ENCODE assay signal across 1 cellular context in the genomic region with DNA sequence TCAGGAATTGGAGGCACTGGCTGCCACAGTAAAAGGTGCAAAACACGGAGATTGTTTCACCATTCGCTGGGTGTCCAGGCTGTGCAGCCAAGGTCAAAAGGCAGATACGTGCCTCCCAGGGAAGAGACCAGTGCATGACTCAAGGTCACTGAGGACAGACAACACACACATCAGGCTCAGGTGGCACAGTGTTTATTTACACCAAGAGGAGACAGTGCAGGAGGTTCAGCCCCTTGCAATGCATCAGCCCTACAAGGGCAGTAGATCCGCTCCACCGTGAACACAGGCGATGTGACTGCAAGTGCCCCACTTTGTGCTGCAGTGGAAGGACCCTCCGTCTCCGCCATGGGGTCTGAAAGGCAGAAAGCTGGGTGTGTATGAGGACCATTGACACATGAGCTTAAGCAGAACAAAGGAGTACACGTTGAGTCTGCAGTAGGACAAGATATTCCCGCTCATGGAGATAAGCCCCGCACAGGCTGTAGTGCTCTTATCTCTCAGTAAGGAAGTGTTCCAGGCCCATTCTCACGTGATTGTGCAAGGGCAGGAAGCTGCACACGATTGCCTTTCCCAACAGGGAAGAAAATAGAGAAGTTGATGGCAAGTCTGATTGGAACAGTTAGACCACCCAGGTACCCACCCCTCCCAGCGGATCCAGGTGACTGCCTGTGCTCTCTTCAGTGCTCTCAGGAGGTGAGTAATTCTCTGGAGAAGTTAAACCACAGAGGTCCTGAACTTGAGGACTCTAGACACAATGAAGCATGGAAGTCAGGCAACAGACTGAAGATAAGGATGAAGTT.
A peak's percentile ranks its signal among the peaks of the same experiment; 100 is the strongest.
TF ChIP-seq lines count a peak whose summit lies in the region.

No MANE protein-coding gene starts in this region.

TF ChIP-seq in K562, 482 proteins besides CTCF, POLR2A, EP300 and RAD21 (continued from another document):
- TF ChIP-seq, protein P1, sequence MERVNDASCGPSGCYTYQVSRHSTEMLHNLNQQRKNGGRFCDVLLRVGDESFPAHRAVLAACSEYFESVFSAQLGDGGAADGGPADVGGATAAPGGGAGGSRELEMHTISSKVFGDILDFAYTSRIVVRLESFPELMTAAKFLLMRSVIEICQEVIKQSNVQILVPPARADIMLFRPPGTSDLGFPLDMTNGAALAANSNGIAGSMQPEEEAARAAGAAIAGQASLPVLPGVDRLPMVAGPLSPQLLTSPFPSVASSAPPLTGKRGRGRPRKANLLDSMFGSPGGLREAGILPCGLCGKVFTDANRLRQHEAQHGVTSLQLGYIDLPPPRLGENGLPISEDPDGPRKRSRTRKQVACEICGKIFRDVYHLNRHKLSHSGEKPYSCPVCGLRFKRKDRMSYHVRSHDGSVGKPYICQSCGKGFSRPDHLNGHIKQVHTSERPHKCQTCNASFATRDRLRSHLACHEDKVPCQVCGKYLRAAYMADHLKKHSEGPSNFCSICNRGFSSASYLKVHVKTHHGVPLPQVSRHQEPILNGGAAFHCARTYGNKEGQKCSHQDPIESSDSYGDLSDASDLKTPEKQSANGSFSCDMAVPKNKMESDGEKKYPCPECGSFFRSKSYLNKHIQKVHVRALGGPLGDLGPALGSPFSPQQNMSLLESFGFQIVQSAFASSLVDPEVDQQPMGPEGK (CRISPR knock-in tag; IDR thresholded peaks at IDR 0.05; ENCODE audit: borderline replicate concordance) = no peak
- 0 out of 2 replicates have a peak, but pooled peaks have one; percentile 14 for TF ChIP-seq DEAF1 (CRISPR knock-in tag; IDR thresholded peaks at IDR 0.05)
- 0 out of 4 replicates have a peak, but pooled peaks of 1 of the 2 experiments have one; percentile 38 for TF ChIP-seq NONO (IDR thresholded peaks at IDR 0.05; ENCODE audit: low read depth in 2 of 2, low read length in 1 of 2)
- TF ChIP-seq, protein P2, sequence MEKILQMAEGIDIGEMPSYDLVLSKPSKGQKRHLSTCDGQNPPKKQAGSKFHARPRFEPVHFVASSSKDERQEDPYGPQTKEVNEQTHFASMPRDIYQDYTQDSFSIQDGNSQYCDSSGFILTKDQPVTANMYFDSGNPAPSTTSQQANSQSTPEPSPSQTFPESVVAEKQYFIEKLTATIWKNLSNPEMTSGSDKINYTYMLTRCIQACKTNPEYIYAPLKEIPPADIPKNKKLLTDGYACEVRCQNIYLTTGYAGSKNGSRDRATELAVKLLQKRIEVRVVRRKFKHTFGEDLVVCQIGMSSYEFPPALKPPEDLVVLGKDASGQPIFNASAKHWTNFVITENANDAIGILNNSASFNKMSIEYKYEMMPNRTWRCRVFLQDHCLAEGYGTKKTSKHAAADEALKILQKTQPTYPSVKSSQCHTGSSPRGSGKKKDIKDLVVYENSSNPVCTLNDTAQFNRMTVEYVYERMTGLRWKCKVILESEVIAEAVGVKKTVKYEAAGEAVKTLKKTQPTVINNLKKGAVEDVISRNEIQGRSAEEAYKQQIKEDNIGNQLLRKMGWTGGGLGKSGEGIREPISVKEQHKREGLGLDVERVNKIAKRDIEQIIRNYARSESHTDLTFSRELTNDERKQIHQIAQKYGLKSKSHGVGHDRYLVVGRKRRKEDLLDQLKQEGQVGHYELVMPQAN (IDR thresholded peaks at IDR 0.05; ENCODE audit: borderline replicate concordance) = no peak
- peak; percentile 85 for TF ChIP-seq DPF2 (IDR thresholded peaks at IDR 0.05)
- TF ChIP-seq, protein P3, sequence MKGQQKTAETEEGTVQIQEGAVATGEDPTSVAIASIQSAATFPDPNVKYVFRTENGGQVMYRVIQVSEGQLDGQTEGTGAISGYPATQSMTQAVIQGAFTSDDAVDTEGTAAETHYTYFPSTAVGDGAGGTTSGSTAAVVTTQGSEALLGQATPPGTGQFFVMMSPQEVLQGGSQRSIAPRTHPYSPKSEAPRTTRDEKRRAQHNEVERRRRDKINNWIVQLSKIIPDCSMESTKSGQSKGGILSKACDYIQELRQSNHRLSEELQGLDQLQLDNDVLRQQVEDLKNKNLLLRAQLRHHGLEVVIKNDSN (CRISPR knock-in tag; IDR thresholded peaks at IDR 0.05) = peak; percentile 73
- TF ChIP-seq GATAD2B (IDR thresholded peaks at IDR 0.05; ENCODE audit: borderline replicate concordance) = 0 out of 2 replicates have a peak, but pooled peaks have one; percentile 46
- peak; percentile 73 for TF ChIP-seq CBFA2T2 (conservative IDR thresholded peaks at IDR 0.05)
- TF ChIP-seq ZNF699 (CRISPR knock-in tag; IDR thresholded peaks at IDR 0.05; ENCODE audit: insufficient replicate concordance) = no peak
- TF ChIP-seq, protein P4, sequence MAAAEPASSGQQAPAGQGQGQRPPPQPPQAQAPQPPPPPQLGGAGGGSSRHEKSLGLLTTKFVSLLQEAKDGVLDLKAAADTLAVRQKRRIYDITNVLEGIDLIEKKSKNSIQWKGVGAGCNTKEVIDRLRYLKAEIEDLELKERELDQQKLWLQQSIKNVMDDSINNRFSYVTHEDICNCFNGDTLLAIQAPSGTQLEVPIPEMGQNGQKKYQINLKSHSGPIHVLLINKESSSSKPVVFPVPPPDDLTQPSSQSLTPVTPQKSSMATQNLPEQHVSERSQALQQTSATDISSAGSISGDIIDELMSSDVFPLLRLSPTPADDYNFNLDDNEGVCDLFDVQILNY (CRISPR knock-in tag; IDR thresholded peaks at IDR 0.05) = 0 out of 2 replicates have a peak, but pooled peaks have one; percentile 63
- TF ChIP-seq MAZ (CRISPR knock-in tag; conservative IDR thresholded peaks at IDR 0.05 in 1 of 2, IDR thresholded peaks at IDR 0.05 in 1 of 2) = peak; percentile 57 to 62; a peak in 2 of 4 replicates
- TF ChIP-seq CEBPB (tag; IDR thresholded peaks at IDR 0.05) = peak; percentile 95
- no peak for TF ChIP-seq U2AF1 (optimal IDR thresholded peaks at IDR 0.05; ENCODE audit: low read depth, low read length)
- 0 out of 2 replicates have a peak, but pooled peaks have one; percentile 12 for TF ChIP-seq CBFB (CRISPR knock-in tag; IDR thresholded peaks at IDR 0.05)
- no peak for TF ChIP-seq ATF1 (CRISPR knock-in tag; IDR thresholded peaks at IDR 0.05)
- TF ChIP-seq ATF1 (tag; IDR thresholded peaks at IDR 0.05) = peak; percentile 41; the same call in 1 of the 2 replicates
- TF ChIP-seq E2F6 (IDR thresholded peaks at IDR 0.05; ENCODE audit: borderline replicate concordance in 1 of 2, extremely low read depth in 1 of 2, insufficient read depth in 1 of 2, insufficient read length in 1 of 2, low read depth in 1 of 2, low read length in 1 of 2, poor library complexity in 1 of 2, severe bottlenecking in 1 of 2) = peak; percentile 71 to 93
- TF ChIP-seq, protein P5, sequence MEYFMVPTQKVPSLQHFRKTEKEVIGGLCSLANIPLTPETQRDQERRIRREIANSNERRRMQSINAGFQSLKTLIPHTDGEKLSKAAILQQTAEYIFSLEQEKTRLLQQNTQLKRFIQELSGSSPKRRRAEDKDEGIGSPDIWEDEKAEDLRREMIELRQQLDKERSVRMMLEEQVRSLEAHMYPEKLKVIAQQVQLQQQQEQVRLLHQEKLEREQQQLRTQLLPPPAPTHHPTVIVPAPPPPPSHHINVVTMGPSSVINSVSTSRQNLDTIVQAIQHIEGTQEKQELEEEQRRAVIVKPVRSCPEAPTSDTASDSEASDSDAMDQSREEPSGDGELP (CRISPR knock-in tag; IDR thresholded peaks at IDR 0.05; ENCODE audit: borderline replicate concordance) = peak; percentile 44; the same call in 1 of the 2 replicates
- peak; percentile 55 for TF ChIP-seq DACH1 (IDR thresholded peaks at IDR 0.05; ENCODE audit: partially characterized antibody)
- TF ChIP-seq, protein P6, sequence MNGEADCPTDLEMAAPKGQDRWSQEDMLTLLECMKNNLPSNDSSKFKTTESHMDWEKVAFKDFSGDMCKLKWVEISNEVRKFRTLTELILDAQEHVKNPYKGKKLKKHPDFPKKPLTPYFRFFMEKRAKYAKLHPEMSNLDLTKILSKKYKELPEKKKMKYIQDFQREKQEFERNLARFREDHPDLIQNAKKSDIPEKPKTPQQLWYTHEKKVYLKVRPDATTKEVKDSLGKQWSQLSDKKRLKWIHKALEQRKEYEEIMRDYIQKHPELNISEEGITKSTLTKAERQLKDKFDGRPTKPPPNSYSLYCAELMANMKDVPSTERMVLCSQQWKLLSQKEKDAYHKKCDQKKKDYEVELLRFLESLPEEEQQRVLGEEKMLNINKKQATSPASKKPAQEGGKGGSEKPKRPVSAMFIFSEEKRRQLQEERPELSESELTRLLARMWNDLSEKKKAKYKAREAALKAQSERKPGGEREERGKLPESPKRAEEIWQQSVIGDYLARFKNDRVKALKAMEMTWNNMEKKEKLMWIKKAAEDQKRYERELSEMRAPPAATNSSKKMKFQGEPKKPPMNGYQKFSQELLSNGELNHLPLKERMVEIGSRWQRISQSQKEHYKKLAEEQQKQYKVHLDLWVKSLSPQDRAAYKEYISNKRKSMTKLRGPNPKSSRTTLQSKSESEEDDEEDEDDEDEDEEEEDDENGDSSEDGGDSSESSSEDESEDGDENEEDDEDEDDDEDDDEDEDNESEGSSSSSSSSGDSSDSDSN (IDR thresholded peaks at IDR 0.05; ENCODE audit: borderline replicate concordance in 1 of 2, low read depth in 2 of 2, low read length in 2 of 2) = 0 out of 4 replicates have a peak, but pooled peaks of 1 of the 2 experiments have one; percentile 36
- peak; percentile 55; the same call in 1 of the 2 replicates for TF ChIP-seq TCF7 (IDR thresholded peaks at IDR 0.05; ENCODE audit: borderline replicate concordance)
- TF ChIP-seq ZBTB17 (CRISPR knock-in tag; IDR thresholded peaks at IDR 0.05) = peak; percentile 80; the same call in 1 of the 2 replicates
- TF ChIP-seq, protein P7, sequence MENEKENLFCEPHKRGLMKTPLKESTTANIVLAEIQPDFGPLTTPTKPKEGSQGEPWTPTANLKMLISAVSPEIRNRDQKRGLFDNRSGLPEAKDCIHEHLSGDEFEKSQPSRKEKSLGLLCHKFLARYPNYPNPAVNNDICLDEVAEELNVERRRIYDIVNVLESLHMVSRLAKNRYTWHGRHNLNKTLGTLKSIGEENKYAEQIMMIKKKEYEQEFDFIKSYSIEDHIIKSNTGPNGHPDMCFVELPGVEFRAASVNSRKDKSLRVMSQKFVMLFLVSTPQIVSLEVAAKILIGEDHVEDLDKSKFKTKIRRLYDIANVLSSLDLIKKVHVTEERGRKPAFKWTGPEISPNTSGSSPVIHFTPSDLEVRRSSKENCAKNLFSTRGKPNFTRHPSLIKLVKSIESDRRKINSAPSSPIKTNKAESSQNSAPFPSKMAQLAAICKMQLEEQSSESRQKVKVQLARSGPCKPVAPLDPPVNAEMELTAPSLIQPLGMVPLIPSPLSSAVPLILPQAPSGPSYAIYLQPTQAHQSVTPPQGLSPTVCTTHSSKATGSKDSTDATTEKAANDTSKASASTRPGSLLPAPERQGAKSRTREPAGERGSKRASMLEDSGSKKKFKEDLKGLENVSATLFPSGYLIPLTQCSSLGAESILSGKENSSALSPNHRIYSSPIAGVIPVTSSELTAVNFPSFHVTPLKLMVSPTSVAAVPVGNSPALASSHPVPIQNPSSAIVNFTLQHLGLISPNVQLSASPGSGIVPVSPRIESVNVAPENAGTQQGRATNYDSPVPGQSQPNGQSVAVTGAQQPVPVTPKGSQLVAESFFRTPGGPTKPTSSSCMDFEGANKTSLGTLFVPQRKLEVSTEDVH (IDR thresholded peaks at IDR 0.05; ENCODE audit: low read depth, partially characterized antibody) = peak; percentile 65
- no peak for TF ChIP-seq BRF1 (IDR thresholded peaks at IDR 0.05; ENCODE audit: borderline replicate concordance, extremely low read depth, insufficient read length)
- peak; percentile 97 for TF ChIP-seq SMAD4 (CRISPR knock-in tag; conservative IDR thresholded peaks at IDR 0.05)
- TF ChIP-seq GTF2E2 (tag; IDR thresholded peaks at IDR 0.05) = no peak
- peak; percentile 49 for TF ChIP-seq LCOR (CRISPR knock-in tag; IDR thresholded peaks at IDR 0.05)
